Comparison of ENCODE assay signal across 24 cellular contexts in genomic region chr4:137694138-137694537, GRCh38.
A peak's percentile ranks its signal among the peaks of the same experiment; 100 is the strongest.
DNase-seq lines count a peak whose midpoint lies in the region; ATAC-seq and TF ChIP-seq lines count a peak whose summit lies in the region.
"Had no signal": no experiment of that assay in that cellular context is flagged by ENCODE, and none has a peak within 500 bp of the region (broad histone marks: within the 10 kb centered on the region; RNA-seq: fewer than 3 reads in every experiment).

No MANE protein-coding gene starts in this region.

- peak overlapping the region in 1 of 3 donors; percentile 43 for H3K27ac ChIP-seq in thyroid gland
- H3K27ac ChIP-seq: adrenal gland, parathyroid adenoma, vagina had no signal

- DNase-seq in MG63 (peak; percentile 8), choroid plexus epithelial cell (ENCODE audit: low read depth) (peak; percentile 61), left ventricle myocardium superior (no peak), thyroid gland (peak; percentile 48 to 65), HUDEP-2 (lab: John Stamatoyannopoulos, UW; ENCODE audit: unreplicated experiment in 76 of 76) (no peak), HEK293T (ENCODE audit: extremely low spot score) (no peak)
- DNase-seq: activated CD8-positive, alpha-beta T cell treated with anti-CD3 and anti-CD28 coated beads for 36 hours; adrenal gland; CD8-positive, alpha-beta T cell; effector memory CD4-positive, alpha-beta T cell; glutamatergic neuron; Karpas-422; midbrain; NCI-H1048; NCI-H187; NCI-H226; NCI-H82; substantia nigra; T1000 had no signal

- no peak overlapping the region for H3K4me3 ChIP-seq in MG63
- H3K4me3 ChIP-seq in choroid plexus epithelial cell (ENCODE audit: low read depth, low read length): no peak overlapping the region
- H3K4me3 ChIP-seq in thyroid gland (replicated peaks in 1 of 3): no peak overlapping the region
- H3K4me3 ChIP-seq: adrenal gland, vagina had no signal

- CTCF ChIA-PET in HEK293T (lab: Yijun Ruan, JAX): no interaction called here

- ATAC-seq in left ventricle myocardium superior: peak; percentile 77
- no peak for ATAC-seq in HG02840 (IDR thresholded peaks at IDR 0.05; ENCODE audit: low FRiP score, unreplicated experiment)
- ATAC-seq: activated CD8-positive, alpha-beta T cell treated with anti-CD3 and anti-CD28 coated beads for 36 hours; CD8-positive, alpha-beta T cell; esophagus mucosa; natural killer cell treated with Interleukin-12 subunit alpha and Interleukin-12 subunit beta and Interleukin-15 and Interleukin-18, amount 100 ng/mL, for 72 hours had no signal

- 83 to 85% methylated on average over 1 of the region's 1 CpG for WGBS in thyroid gland, 2 donors

- H3K4me1 ChIP-seq in thyroid gland: peaks cover 9 to 14% of the 10 kb centered on the region in 2 donors
- H3K4me1 ChIP-seq: adrenal gland, parathyroid adenoma had no signal

- H3K9me3 ChIP-seq in MG63 (no peaks in the 10 kb centered on the region), thyroid gland (no peaks in the 10 kb centered on the region)
- H3K9me3 ChIP-seq: adrenal gland, vagina had no signal

- H3K36me3 ChIP-seq in MG63: no peaks in the 10 kb centered on the region
- H3K36me3 ChIP-seq in thyroid gland: no peaks in the 10 kb centered on the region
- H3K36me3 ChIP-seq: adrenal gland, vagina had no signal

- intact Hi-C loops in left ventricle myocardium superior (cut with micrococcal nuclease): no loop called here
- intact Hi-C loops in thyroid gland (cut with DNase I): no loop called here

- H3K27me3 ChIP-seq in MG63: no peaks in the 10 kb centered on the region
- no peaks in the 10 kb centered on the region for H3K27me3 ChIP-seq in thyroid gland
- H3K27me3 ChIP-seq: adrenal gland, vagina had no signal

- POLR2A ChIA-PET in HEK293T (lab: Yijun Ruan, JAX): no interaction called here

- TF ChIP-seq POLR2A in thyroid gland (IDR thresholded peaks at IDR 0.05): no peak

- no peak for TF ChIP-seq CTCF in choroid plexus epithelial cell (conservative IDR thresholded peaks at IDR 0.05; ENCODE audit: low read depth, low read length)
- no peak for TF ChIP-seq CTCF in thyroid gland (IDR thresholded peaks at IDR 0.05)

TF ChIP-seq in HEK293T, 16 proteins besides CTCF, POLR2A, EP300 and RAD21:
- no peak for TF ChIP-seq LEF1 (IDR thresholded peaks at IDR 0.05; ENCODE audit: borderline replicate concordance)
- no peak for TF ChIP-seq L3MBTL2 (conservative IDR thresholded peaks at IDR 0.05)
- no peak for TF ChIP-seq FOXK2 (IDR thresholded peaks at IDR 0.05)
- no peak for TF ChIP-seq ZNF384 (IDR thresholded peaks at IDR 0.05)
- no peak for TF ChIP-seq BHLHE40 (IDR thresholded peaks at IDR 0.05; ENCODE audit: borderline replicate concordance)
- no peak for TF ChIP-seq SP1 (IDR thresholded peaks at IDR 0.05)

Comparison
In these comparisons a context has a peak if more than half of its experiments do, and no peak if none do; other contexts are left out.
1. DNase-seq: peak in MG63 (single experiment), choroid plexus epithelial cell (single experiment) and thyroid gland (2 of 2); none in left ventricle myocardium superior (single experiment), HUDEP-2 (0 of 76) and HEK293T (single experiment).